Comparison of ENCODE assay signal across 13 cellular contexts in the genomic region with DNA sequence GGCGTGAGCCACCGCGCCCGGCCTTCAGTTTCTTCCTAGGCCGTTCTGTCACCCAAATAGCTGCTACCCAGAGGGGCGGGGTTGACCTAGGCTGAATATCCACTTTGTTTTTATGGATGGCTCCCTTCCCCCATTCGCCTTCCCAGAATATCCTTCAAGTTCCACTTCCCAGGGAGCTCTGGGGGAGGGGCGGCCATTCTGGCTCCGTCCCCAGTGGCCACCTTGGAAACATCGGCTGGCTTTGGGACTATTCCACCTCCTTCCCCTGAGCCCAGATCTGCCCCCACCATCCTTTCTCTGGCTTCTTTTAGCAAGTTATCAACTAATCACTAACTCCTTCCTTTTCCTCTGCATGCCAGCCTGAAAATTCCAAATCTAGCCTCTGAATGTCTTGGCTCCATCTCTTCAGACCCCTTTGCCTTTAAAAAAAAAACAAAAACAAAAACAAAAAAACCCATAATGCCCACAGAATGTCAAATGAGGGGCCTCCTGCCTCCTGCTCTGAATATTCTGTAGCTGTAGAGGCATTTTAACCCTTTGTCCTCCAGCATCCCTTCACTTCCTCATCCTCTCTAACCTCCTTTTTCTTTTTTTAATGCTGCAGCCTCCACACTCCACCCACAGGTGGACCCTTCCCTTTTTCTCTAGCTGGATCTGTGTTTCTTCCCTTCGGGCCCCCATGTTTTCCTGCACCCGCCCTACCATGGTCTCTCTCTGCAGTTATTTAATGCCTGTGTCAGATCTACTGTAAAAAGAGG.
DNase-seq lines count a peak whose midpoint lies in the region; ATAC-seq lines count a peak whose summit lies in the region.
"Had no signal": no experiment of that assay in that cellular context is flagged by ENCODE, and none has a peak within 500 bp of the region (broad histone marks: within the 10 kb centered on the region; RNA-seq: fewer than 3 reads in every experiment).

No MANE protein-coding gene starts in this region.

- peak; percentile 17 for DNase-seq in GDM1 (lab: John Stamatoyannopoulos, UW)
- DNase-seq in cerebellar cortex (ENCODE audit: low spot score), result peak; percentile 74
- peak; percentile 61 for DNase-seq in pons (ENCODE audit: low spot score)
- no peak for DNase-seq in RKO (ENCODE audit: low spot score)
- no peak for DNase-seq in NOMO-1 treated with dmso at 0.1 percent for 144 hours (lab: John Stamatoyannopoulos, UW; ENCODE audit: unreplicated experiment)
- no peak for DNase-seq in NCI-H526 treated with DMSO at 0.1 percent for 48 hours (lab: John Stamatoyannopoulos, UW)
- DNase-seq: effector CD8-positive, alpha-beta T cell; lower lobe of right lung; NCI-H524; stimulated activated naive CD8-positive, alpha-beta T cell treated with anti-CD3 and anti-CD28 coated beads, Interleukin-15, amount 100 ng/mL, for 72 hours; T-helper 9 cell had no signal

- peak overlapping the region; percentile 8 for H3K4me3 ChIP-seq in iPS-11a (ENCODE audit: low read depth, low read length)
- H3K4me3 ChIP-seq: lower lobe of right lung had no signal

- ATAC-seq in HG02678 (IDR thresholded peaks at IDR 0.05; ENCODE audit: unreplicated experiment), result no peak
- ATAC-seq: stimulated activated naive CD8-positive, alpha-beta T cell treated with anti-CD3 and anti-CD28 coated beads, Interleukin-15, amount 100 ng/mL, for 72 hours had no signal

Comparison
In these comparisons a context has a peak if more than half of its experiments do, and no peak if none do; other contexts are left out.
1. DNase-seq: peak in GDM1 (single experiment), cerebellar cortex (single experiment) and pons (single experiment); none in RKO (single experiment), NOMO-1 treated with dmso at 0.1 percent for 144 hours (single experiment) and NCI-H526 treated with DMSO at 0.1 percent for 48 hours (single experiment).